ENCODE assay signal across 9 cellular contexts in the genomic region with DNA sequence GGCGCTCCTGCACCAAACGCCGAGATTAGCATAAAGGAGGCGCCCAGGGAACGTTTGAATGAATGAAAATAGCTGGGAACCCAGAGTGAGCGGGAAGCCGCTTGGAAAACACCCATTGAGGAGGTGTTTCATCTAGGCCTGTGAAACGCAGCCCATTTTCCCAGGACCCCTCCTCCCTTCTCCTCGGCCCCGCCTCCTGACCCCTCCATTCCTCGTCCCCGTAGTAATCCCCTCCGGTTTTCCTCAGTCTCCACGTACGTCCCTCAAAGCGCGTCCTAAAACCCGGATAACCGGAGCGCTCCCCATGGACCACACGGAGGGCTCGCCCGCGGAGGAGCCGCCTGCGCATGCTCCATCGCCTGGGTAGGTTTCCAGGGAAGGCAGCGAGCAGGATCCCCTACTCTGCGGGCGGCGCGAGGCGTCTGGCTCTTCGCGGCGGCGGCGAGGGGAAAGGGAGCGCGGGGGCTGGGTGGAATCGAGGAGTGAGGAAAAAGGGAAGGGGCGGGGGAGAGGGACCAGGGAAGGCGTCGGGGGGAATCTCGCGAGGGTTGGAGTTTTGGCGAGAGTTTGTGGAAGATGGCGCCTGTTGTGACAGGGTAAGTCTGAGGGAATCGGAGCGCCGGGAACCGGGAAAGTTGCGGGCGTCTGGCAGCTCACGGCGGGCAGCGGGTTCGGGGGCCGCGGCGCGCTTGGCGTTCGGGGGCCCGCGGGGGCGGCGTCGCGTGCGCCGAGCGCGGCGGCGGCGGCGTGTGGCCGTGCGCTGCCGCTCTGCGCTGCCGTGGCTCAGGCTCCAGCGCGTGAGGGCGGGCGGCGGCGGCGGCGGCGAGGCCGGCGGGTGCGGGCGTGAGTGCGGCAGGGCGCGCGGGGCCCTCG. TPM values are rescaled to one million over a fixed set of nuclear protein-coding genes. Genes with fewer than 3 reads are reported as not detected.
DNase-seq lines count a peak whose midpoint lies in the region; ATAC-seq, FAIRE-seq and TF ChIP-seq lines count a peak whose summit lies in the region.
"Had no signal": no experiment of that assay in that cellular context is flagged by ENCODE, and none has a peak within 500 bp of the region (broad histone marks: within the 10 kb centered on the region; RNA-seq: fewer than 3 reads in every experiment).

TSS of gene RBPJ (plus strand) at position 562 of the 873 bp plus-strand sequence. CDS start at position 577, 15 bp downstream.

- ATAC-seq in GM19452 (IDR thresholded peaks at IDR 0.05; ENCODE audit: unreplicated experiment): peak; percentile 27
- ATAC-seq in memory B cell (ENCODE audit: low read depth): peak; percentile 40

- H4K8ac ChIP-seq in H1 (ENCODE audit: extremely low read depth, insufficient read depth, low read length): peak within 1 kb of the TSS; percentile 99

- H3K4me3 ChIP-seq in HUES48 (ENCODE audit: low read depth, low read length): peak within 1 kb of the TSS; percentile 87
- H3K4me3 ChIP-seq in NT2/D1 (ENCODE audit: insufficient read length, low read depth): peak within 1 kb of the TSS; percentile 88
- peak within 1 kb of the TSS; percentile 87 to 98 (median 92) for H3K4me3 ChIP-seq in H1 (ENCODE audit: extremely low read depth in 1 of 4, insufficient read depth in 2 of 4, low read depth in 3 of 4, low read length in 4 of 4)

- H3K79me1 ChIP-seq in H1 (ENCODE audit: low read depth, low read length): no peaks in the 10 kb centered on the region

- peak within 1 kb of the TSS; percentile 20 for H2BK120ac ChIP-seq in H1 (replicated peaks; ENCODE audit: low read depth, low read length)

- peak within 1 kb of the TSS; percentile 95 for H3K18ac ChIP-seq in H1 (ENCODE audit: extremely low read depth, low read length)

- H3K56ac ChIP-seq in H1 (replicated peaks; ENCODE audit: insufficient read length, low read depth, low read length): peak within 1 kb of the TSS; percentile 92

- peak within 1 kb of the TSS; percentile 83 for H4K5ac ChIP-seq in H1 (ENCODE audit: insufficient read length, low read depth, low read length)

- 0 out of 2 replicates have a peak within 1 kb of the TSS, but pooled peaks have one; percentile 55 for H2BK20ac ChIP-seq in H1 (ENCODE audit: low read length)

- TF ChIP-seq EP300 in H1 (IDR thresholded peaks at IDR 0.05; ENCODE audit: borderline replicate concordance in 1 of 2, low read depth in 2 of 2, low read length in 2 of 2): peak in 1 of 2 experiments; percentile 22; a peak in 1 of 3 replicates

- peak; percentile 41 to 81 for TF ChIP-seq POLR2A in H1 (IDR thresholded peaks at IDR 0.05; ENCODE audit: control extremely low read depth in 1 of 2, low read depth in 2 of 2, low read length in 2 of 2)

- H2AFZ ChIP-seq in H1 (ENCODE audit: low read length): no peak within 1 kb of the TSS

- H3K23ac ChIP-seq in H1 (ENCODE audit: insufficient read length): no peak within 1 kb of the TSS

- H3K27ac ChIP-seq in HUES48 (ENCODE audit: low read depth, low read length): peak within 1 kb of the TSS; percentile 99
- peak within 1 kb of the TSS; percentile 95 for H3K27ac ChIP-seq in H1 (ENCODE audit: low read depth, low read length)

- POLR2A ChIA-PET in H1 (lab: Charles Lee; ENCODE audit: partially characterized antibody): interaction anchor here (0.7 to 3.0 kb wide), 9 partner anchors 13 to 290 kb away, joined by 3 to 20 read pairs (median 4); no protein-coding TSS in a partner anchor

- peak; percentile 0 to 17; a peak in 2 of 4 replicates for TF ChIP-seq RAD21 in H1 (IDR thresholded peaks at IDR 0.05 in 1 of 2, conservative IDR thresholded peaks at IDR 0.05 in 1 of 2; ENCODE audit: low read depth in 2 of 2, low read length in 2 of 2)

- TF ChIP-seq CTCF in H1 (IDR thresholded peaks at IDR 0.05; ENCODE audit: control extremely low read depth in 1 of 3, insufficient read depth in 1 of 3, low read depth in 1 of 3, low read length in 3 of 3): no peak

- H3K4me3 Mint-ChIP-seq in memory B cell: peak within 1 kb of the TSS; percentile 99

- H2BK15ac ChIP-seq in H1 (ENCODE audit: low read length): peak within 1 kb of the TSS; percentile 53; the same call in 1 of the 2 replicates

- H3K9me3 ChIP-seq in HUES48 (ENCODE audit: control insufficient read depth, insufficient read depth, low read length) (peaks cover 1% of the 10 kb centered on the region; the same call in 1 of the 2 replicates), NT2/D1 (ENCODE audit: insufficient read depth, low read length) (peaks cover 4% of the 10 kb centered on the region; the same call in 1 of the 2 replicates), H1 (ENCODE audit: insufficient read depth in 2 of 2, low read depth in 1 of 2, low read length in 1 of 2) (no peaks in the 10 kb centered on the region)

- H4K91ac ChIP-seq in H1 (replicated peaks; ENCODE audit: insufficient read length, low read length): peak within 1 kb of the TSS; percentile 86

- 2% methylated on average over 58 of the region's 101 CpGs; no CpG with 5 or more reads in 1 of the 2 experiments for WGBS in H1 (ENCODE audit: extremely low coverage in 1 of 2, insufficient coverage in 1 of 2, insufficient read length in 1 of 2, insufficient replicate concordance in 2 of 2, low coverage in 1 of 2, low lambda C conversion rate in 2 of 2, missing lambda C conversion rate in 1 of 2), 2 experiments

- H3K14ac ChIP-seq in H1 (ENCODE audit: insufficient read length): no peak within 1 kb of the TSS

- CTCF ChIA-PET in H1 (lab: Charles Lee; ENCODE audit: partially characterized antibody): interaction anchor here (1.1 to 1.7 kb wide), 3 partner anchors 10 to 326 kb away, joined by 3 to 5 read pairs (median 3); no protein-coding TSS in a partner anchor

- no peaks in the 10 kb centered on the region for H3K27me3 Mint-ChIP-seq in memory B cell

- peaks cover 2% of the 10 kb centered on the region for H3K23me2 ChIP-seq in H1 (ENCODE audit: low read depth, low read length)

- peak within 1 kb of the TSS; percentile 73 for H3K4ac ChIP-seq in H1 (replicated peaks; ENCODE audit: insufficient read length, low read depth, low read length)

- H3K4me1 Mint-ChIP-seq in memory B cell: peaks cover 24% of the 10 kb centered on the region

- peak; percentile 72 for FAIRE-seq in H1 (lab: Jason Lieb, UNC)
- FAIRE-seq: islet of Langerhans had no signal

- H2AK5ac ChIP-seq in H1 (ENCODE audit: low read depth, low read length): no peak within 1 kb of the TSS; the same call in 1 of the 2 replicates

- H3K4me2 ChIP-seq in H1 (ENCODE audit: insufficient read depth in 1 of 2, low read depth in 2 of 2, low read length in 2 of 2): peak within 1 kb of the TSS; percentile 63 to 78

- peaks cover 26% of the 10 kb centered on the region for H3K4me1 ChIP-seq in HUES48 (ENCODE audit: control insufficient read depth, insufficient read depth, low read length)
- no peaks in the 10 kb centered on the region for H3K4me1 ChIP-seq in NT2/D1 (ENCODE audit: insufficient read depth, insufficient read length)
- H3K4me1 ChIP-seq in H1 (replicated peaks in 1 of 4; ENCODE audit: control insufficient read depth in 3 of 4, insufficient read depth in 4 of 4, low read length in 3 of 4): peaks cover 0 to 7% (median 2%) of the 10 kb centered on the region in 4 experiments; a peak in 5 of 7 replicates

- H3K27me3 ChIP-seq in HUES48 (ENCODE audit: control insufficient read depth, insufficient read depth, low read length): no peaks in the 10 kb centered on the region
- H3K27me3 ChIP-seq in NT2/D1 (ENCODE audit: insufficient read depth, insufficient read length): no peaks in the 10 kb centered on the region
- no peaks in the 10 kb centered on the region for H3K27me3 ChIP-seq in H1 (replicated peaks in 1 of 4; ENCODE audit: control insufficient read depth in 3 of 4, extremely low read depth in 1 of 4, insufficient read depth in 3 of 4, low read length in 3 of 4)

- peaks cover 15 to 21% of the 10 kb centered on the region in 2 experiments for H4K20me1 ChIP-seq in H1 (replicated peaks in 1 of 2; ENCODE audit: control insufficient read depth in 1 of 2, insufficient read depth in 2 of 2, low read length in 2 of 2)

- H3K79me2 ChIP-seq in H1 (ENCODE audit: control insufficient read depth in 1 of 2, insufficient read depth in 2 of 2, low read length in 2 of 2): peaks cover 44 to 47% of the 10 kb centered on the region in 2 experiments

- H3K36me3 ChIP-seq in HUES48 (ENCODE audit: control insufficient read depth, insufficient read depth, low read length) (no peaks in the 10 kb centered on the region), NT2/D1 (ENCODE audit: insufficient read depth, insufficient read length, low read length) (no peaks in the 10 kb centered on the region), H1 (ENCODE audit: control insufficient read depth in 2 of 4, insufficient read depth in 4 of 4, low read length in 3 of 4) (no peaks in the 10 kb centered on the region)

- peak within 1 kb of the TSS; percentile 98 for H2BK12ac ChIP-seq in H1 (ENCODE audit: low read depth, low read length)

- H3K9me3 Mint-ChIP-seq in memory B cell: peaks cover 8% of the 10 kb centered on the region

- peak within 1 kb of the TSS; percentile 93 for H3K9ac ChIP-seq in HUES48 (ENCODE audit: low read depth, low read length)
- peak within 1 kb of the TSS; percentile 97 for H3K9ac ChIP-seq in NT2/D1 (ENCODE audit: insufficient read length, low read depth)
- H3K9ac ChIP-seq in H1 (replicated peaks in 1 of 4; ENCODE audit: extremely low read depth in 1 of 4, low read depth in 3 of 4, low read length in 3 of 4): peak within 1 kb of the TSS; percentile 83 to 95 (median 88)

- H2BK5ac ChIP-seq in H1 (ENCODE audit: low read depth, low read length): peak within 1 kb of the TSS; percentile 99

- peak within 1 kb of the TSS; percentile 97 for H3K27ac Mint-ChIP-seq in memory B cell

- no peaks in the 10 kb centered on the region for H3K36me3 Mint-ChIP-seq in memory B cell

- DNase-seq in C1 segment of cervical spinal cord (lab: John Stamatoyannopoulos, UW): peak; percentile 68 to 98 (median 89)
- DNase-seq in NT2/D1 (ENCODE audit: low read depth, low spot score): peak; percentile 98
- DNase-seq in activated CD8-positive, alpha-beta memory T cell treated with anti-CD3 and anti-CD28 coated beads for 48 hours (ENCODE audit: low read depth in 2 of 3, low spot score in 2 of 3): peak; percentile 59 to 77 (median 74)
- DNase-seq in H1 (ENCODE audit: low read depth in 1 of 2, low spot score in 2 of 2): peak; percentile 89 to 94
- DNase-seq in memory B cell (ENCODE audit: low spot score in 2 of 2): peak; percentile 82 to 87
- DNase-seq in stimulated activated CD8-positive, alpha-beta memory T cell treated with anti-CD3 and anti-CD28 coated beads, Interleukin-12 subunit alpha, Interleukin-12 subunit beta, amount 100 ng/mL, for 1 hour (ENCODE audit: low read depth): peak; percentile 71

TF ChIP-seq in H1, 55 proteins besides CTCF, POLR2A, EP300 and RAD21 (continues in another document):
- peak; percentile 88 for TF ChIP-seq BRCA1 (IDR thresholded peaks at IDR 0.05; ENCODE audit: low read depth, low read length)

RNA-seq across cellular contexts. Expression of gene RBPJ, which starts in this region (rescaled TPM):
- total RNA-seq in H1 (2021; fragmentation: NEBNext Ultra II Directional; extraction: Animal tissue kit (Norgen Biotek cat#: 25700)): 202 and 217 TPM in 2 replicates
- 58.2 and 65.5 TPM in 2 replicates for polyA plus RNA-seq in H1 (2011; rRNA removed)
- 80.3 TPM for polyA plus RNA-seq in H1 (2011; cell fraction: cytosol; rRNA removed)
- 94.0 TPM for polyA plus RNA-seq in H1 (2011; cell fraction: nucleus; rRNA removed)
- 73.6 to 109 TPM (median 89.5 TPM) in 4 replicates for polyA plus RNA-seq in H1 (2012, experiment 1 of 2)
- 7.1 TPM for polyA plus RNA-seq in H1 (2012, experiment 2 of 2)
- polyA plus RNA-seq in H1 (2013, experiment 1 of 2): 140 TPM
- 139 TPM for polyA plus RNA-seq in H1 (2013, experiment 2 of 2)
- 109 and 131 TPM in 2 replicates for polyA minus RNA-seq in H1 (2011; rRNA and poly(A)+ RNA removed)
- 86.8 TPM for polyA minus RNA-seq in H1 (2011; cell fraction: cytosol; rRNA and poly(A)+ RNA removed)
- 208 TPM for polyA minus RNA-seq in H1 (2011; cell fraction: nucleus; rRNA and poly(A)+ RNA removed)

Comparison
In these comparisons a context has a peak if more than half of its experiments do, and no peak if none do; other contexts are left out.
1. Peak in every context shown above with its lines: DNase-seq, ATAC-seq, H3K4me3 ChIP-seq and H3K27ac ChIP-seq.